Comparison of ENCODE assay signal across 8 cellular contexts in genomic region chr20:34876161-34877001, GRCh38. TPM values are rescaled to one million over a fixed set of nuclear protein-coding genes. Genes with fewer than 3 reads are reported as not detected.
A peak's percentile ranks its signal among the peaks of the same experiment; 100 is the strongest.
DNase-seq lines count a peak whose midpoint lies in the region; ATAC-seq and TF ChIP-seq lines count a peak whose summit lies in the region.

Gene ACSS2 (plus strand): TSS chr20:34876612. CDS start chr20:34876646, 34 bp downstream.

- H2BK12ac ChIP-seq in trophoblast cell (ENCODE audit: low read length): no peak within 1 kb of the TSS

- H3K4me2 ChIP-seq in trophoblast cell (ENCODE audit: low read length): peak within 1 kb of the TSS; percentile 81

- WGBS in adipose tissue, 3 donors: 0 to 1% (median 1%) methylated on average over 59 to 61 of the region's 61 CpGs
- no CpG with 5 or more reads among the region's 61 CpGs for WGBS in trophoblast cell (ENCODE audit: extremely low coverage, insufficient coverage, insufficient read length)
- WGBS in tibial nerve, 2 donors: 1% methylated on average over 38 to 61 of the region's 61 CpGs

- no peak within 1 kb of the TSS for H2AK5ac ChIP-seq in trophoblast cell (ENCODE audit: low read length)

- H3K27ac ChIP-seq in adipose tissue (ENCODE audit: low read depth, low read length) (no peak within 1 kb of the TSS), trophoblast cell (ENCODE audit: low read depth, low read length) (peak within 1 kb of the TSS; percentile 82), tibial nerve (peak within 1 kb of the TSS; percentile 81 to 93 (median 88))

- peak within 1 kb of the TSS; percentile 64 for H2BK120ac ChIP-seq in trophoblast cell (ENCODE audit: insufficient read depth, low read length, poor library complexity)

- peak within 1 kb of the TSS; percentile 42 for H3K18ac ChIP-seq in trophoblast cell (ENCODE audit: low read length)

- H3K36me3 Mint-ChIP-seq in T-cell: no peaks in the 10 kb centered on the region

- ATAC-seq in HG02642 (IDR thresholded peaks at IDR 0.05; ENCODE audit: poor library complexity, unreplicated experiment): peak; percentile 65
- peak; percentile 79 to 84 (median 80) for ATAC-seq in T-cell (replicated peaks in 1 of 4)

- H3K4ac ChIP-seq in trophoblast cell (ENCODE audit: low read depth, low read length): peak within 1 kb of the TSS; percentile 48

- peak within 1 kb of the TSS; percentile 81 for H4K91ac ChIP-seq in trophoblast cell (ENCODE audit: low read depth, low read length)

- no peaks in the 10 kb centered on the region for H3K9me3 Mint-ChIP-seq in T-cell

- H4K8ac ChIP-seq in trophoblast cell (ENCODE audit: low read depth, low read length): peak within 1 kb of the TSS; percentile 70

- H3K4me1 ChIP-seq in trophoblast cell (ENCODE audit: control insufficient read depth in 1 of 2, insufficient read depth in 2 of 2, low read length in 2 of 2) (peaks cover 4 to 20% of the 10 kb centered on the region in 2 experiments), tibial nerve (peaks cover 0 to 61% (median 9%) of the 10 kb centered on the region in 4 donors)

- H3K14ac ChIP-seq in trophoblast cell (ENCODE audit: low read length): peak within 1 kb of the TSS; percentile 73

- peaks cover 9% of the 10 kb centered on the region for H3K79me2 ChIP-seq in trophoblast cell (ENCODE audit: control insufficient read depth, insufficient read depth, low read length, poor library complexity)

- peak within 1 kb of the TSS; percentile 70 for H2BK5ac ChIP-seq in trophoblast cell (ENCODE audit: low read depth, low read length, poor library complexity)

- intact Hi-C loops in cardiac septum (cut with DNase I): loop anchor here (1.0 kb wide), 1 partner anchor 79 kb away; the partner anchor contains the start of genes GSS and MYH7B

- peak within 1 kb of the TSS; percentile 35 for H4K12ac ChIP-seq in trophoblast cell (ENCODE audit: low read depth, low read length)

- no peaks in the 10 kb centered on the region for H3K9me3 ChIP-seq in trophoblast cell (ENCODE audit: insufficient read depth, low read depth, low read length)
- H3K9me3 ChIP-seq in tibial nerve: no peaks in the 10 kb centered on the region

- POLR2A ChIA-PET in T-cell (lab: Charles Lee): interaction anchor here (1.0 to 1.1 kb wide), 2 partner anchors 51 to 219 kb away, joined by 7 read pairs; partner anchors contain the start of gene NCOA6 (in 1 of the 2)

- TF ChIP-seq EP300 in tibial nerve (IDR thresholded peaks at IDR 0.05): peak; percentile 11 to 80

- peak within 1 kb of the TSS; percentile 60 for H3K4me3 ChIP-seq in GM08714 (ENCODE audit: low read length)
- H3K4me3 ChIP-seq in trophoblast cell (ENCODE audit: low read depth, low read length): peak within 1 kb of the TSS; percentile 83
- peak within 1 kb of the TSS; percentile 53 to 97 (median 86) for H3K4me3 ChIP-seq in tibial nerve

- peak within 1 kb of the TSS; percentile 73 for H2AFZ ChIP-seq in trophoblast cell (ENCODE audit: insufficient read depth, low read length, poor library complexity)

- no peak within 1 kb of the TSS for H3K23ac ChIP-seq in trophoblast cell (ENCODE audit: low read length)

- TF ChIP-seq CTCF in tibial nerve (IDR thresholded peaks at IDR 0.05): peak in 1 of 5 experiments; percentile 14

- no peaks in the 10 kb centered on the region for H3K27me3 ChIP-seq in trophoblast cell (ENCODE audit: insufficient read depth, low read length)
- H3K27me3 ChIP-seq in tibial nerve: no peaks in the 10 kb centered on the region

- H3K9ac ChIP-seq in trophoblast cell (ENCODE audit: low read length): peak within 1 kb of the TSS; percentile 73

- H3K4me3 Mint-ChIP-seq in T-cell: peak within 1 kb of the TSS; percentile 87 to 91 (median 89)

- H3K4me1 Mint-ChIP-seq in T-cell: peaks cover 54 to 63% (median 62%) of the 10 kb centered on the region in 3 donors

- CTCF ChIA-PET in T-cell (lab: Charles Lee): interaction anchor here (0.6 to 0.9 kb wide), 4 partner anchors 24 to 1419 kb away, joined by 3 to 5 read pairs (median 4); no protein-coding TSS in a partner anchor

- H3K36me3 ChIP-seq in trophoblast cell (ENCODE audit: control insufficient read depth in 1 of 2, insufficient read depth in 2 of 2, low read length in 2 of 2): no peaks in the 10 kb centered on the region
- no peaks in the 10 kb centered on the region for H3K36me3 ChIP-seq in tibial nerve

- TF ChIP-seq POLR2A in tibial nerve (IDR thresholded peaks at IDR 0.05): peak; percentile 50 to 86

- no peaks in the 10 kb centered on the region for H3K27me3 Mint-ChIP-seq in T-cell

- DNase-seq in NCI-H1417 treated with DMSO at 0.1 percent for 48 hours (lab: John Stamatoyannopoulos, UW) (peak; percentile 75), T-cell (peak; percentile 75 to 97 (median 86)), cardiac septum (ENCODE audit: low spot score) (peak; percentile 100), trophoblast cell (peak; percentile 94 to 95), tibial nerve (ENCODE audit: low spot score in 2 of 2) (peak; percentile 99)

- H3K79me1 ChIP-seq in trophoblast cell (ENCODE audit: low read length): peaks cover 8% of the 10 kb centered on the region

- H3K27ac Mint-ChIP-seq in T-cell: peak within 1 kb of the TSS; percentile 65 to 74

RNA-seq across cellular contexts. Expression of gene ACSS2, which starts in this region (rescaled TPM):
- total RNA-seq in T-cell: 10 to 100 TPM; 24.7 to 34.7 (median 27.7) TPM
- polyA plus RNA-seq in adipose tissue: 100 to 1,000 TPM in 1 of 3 donors, 10 to 100 TPM in 2; 22.9 to 150 (median 94.7) TPM
- total RNA-seq in cardiac septum: 73.8 TPM
- polyA plus RNA-seq in trophoblast cell (2013): 57.8 and 58.0 TPM in 2 replicates
- total RNA-seq in tibial nerve: 100 to 1,000 TPM in 2 of 4 donors, 10 to 100 TPM in 2; 68.4 to 112 (median 94.3) TPM
